Comparison of ENCODE assay signal across 1 cellular context in genomic region chr20:63230800-63231268, GRCh38.
A peak's percentile ranks its signal among the peaks of the same experiment; 100 is the strongest.
TF ChIP-seq lines count a peak whose summit lies in the region.

No MANE protein-coding gene starts in this region.

TF ChIP-seq in HepG2, 621 proteins besides CTCF, POLR2A, EP300 and RAD21 (continued from another document and continues in another):
- no peak for TF ChIP-seq AKNA (CRISPR knock-in tag; IDR thresholded peaks at IDR 0.05; ENCODE audit: borderline replicate concordance)
- peak; percentile 57 for TF ChIP-seq YY1 (IDR thresholded peaks at IDR 0.05; ENCODE audit: insufficient read depth, insufficient replicate concordance, low read depth, low read length)
- 0 out of 2 replicates have a peak, but pooled peaks have one; percentile 11 for TF ChIP-seq ATAD3A (CRISPR knock-in tag; IDR thresholded peaks at IDR 0.05)
- TF ChIP-seq ARID4A (CRISPR knock-in tag; IDR thresholded peaks at IDR 0.05; ENCODE audit: borderline replicate concordance) = no peak
- TF ChIP-seq RELA (CRISPR knock-in tag; IDR thresholded peaks at IDR 0.05) = no peak
- no peak for TF ChIP-seq ZFP36L2 (CRISPR knock-in tag; IDR thresholded peaks at IDR 0.05)
- TF ChIP-seq TARDBP (CRISPR knock-in tag; IDR thresholded peaks at IDR 0.05) = no peak
- TF ChIP-seq ZBTB1 (CRISPR knock-in tag; IDR thresholded peaks at IDR 0.05; ENCODE audit: borderline replicate concordance) = no peak
- TF ChIP-seq ZKSCAN8 (CRISPR knock-in tag; IDR thresholded peaks at IDR 0.05; ENCODE audit: borderline replicate concordance) = no peak
- peak; percentile 13; the same call in 1 of the 2 replicates for TF ChIP-seq ZNF83 (CRISPR knock-in tag; IDR thresholded peaks at IDR 0.05; ENCODE audit: borderline replicate concordance)
- TF ChIP-seq, protein P1, sequence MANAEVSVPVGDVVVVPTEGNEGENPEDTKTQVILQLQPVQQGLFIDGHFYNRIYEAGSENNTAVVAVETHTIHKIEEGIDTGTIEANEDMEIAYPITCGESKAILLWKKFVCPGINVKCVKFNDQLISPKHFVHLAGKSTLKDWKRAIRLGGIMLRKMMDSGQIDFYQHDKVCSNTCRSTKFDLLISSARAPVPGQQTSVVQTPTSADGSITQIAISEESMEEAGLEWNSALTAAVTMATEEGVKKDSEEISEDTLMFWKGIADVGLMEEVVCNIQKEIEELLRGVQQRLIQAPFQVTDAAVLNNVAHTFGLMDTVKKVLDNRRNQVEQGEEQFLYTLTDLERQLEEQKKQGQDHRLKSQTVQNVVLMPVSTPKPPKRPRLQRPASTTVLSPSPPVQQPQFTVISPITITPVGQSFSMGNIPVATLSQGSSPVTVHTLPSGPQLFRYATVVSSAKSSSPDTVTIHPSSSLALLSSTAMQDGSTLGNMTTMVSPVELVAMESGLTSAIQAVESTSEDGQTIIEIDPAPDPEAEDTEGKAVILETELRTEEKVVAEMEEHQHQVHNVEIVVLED (CRISPR knock-in tag; IDR thresholded peaks at IDR 0.05; ENCODE audit: borderline replicate concordance) = no peak
- no peak for TF ChIP-seq ZBTB3 (CRISPR knock-in tag; IDR thresholded peaks at IDR 0.05; ENCODE audit: borderline replicate concordance, low read depth)
- no peak for TF ChIP-seq ZNF292 (CRISPR knock-in tag; IDR thresholded peaks at IDR 0.05; ENCODE audit: borderline replicate concordance, low read depth)
- TF ChIP-seq POLR2AphosphoS2 (IDR thresholded peaks at IDR 0.05; ENCODE audit: low read depth, low read length) = no peak
- TF ChIP-seq SP140L (CRISPR knock-in tag; IDR thresholded peaks at IDR 0.05; ENCODE audit: borderline replicate concordance) = no peak
- TF ChIP-seq ZNF777 (CRISPR knock-in tag; IDR thresholded peaks at IDR 0.05) = no peak
- TF ChIP-seq ZNF496 (CRISPR knock-in tag; IDR thresholded peaks at IDR 0.05; ENCODE audit: insufficient replicate concordance) = no peak
- TF ChIP-seq, protein P2, sequence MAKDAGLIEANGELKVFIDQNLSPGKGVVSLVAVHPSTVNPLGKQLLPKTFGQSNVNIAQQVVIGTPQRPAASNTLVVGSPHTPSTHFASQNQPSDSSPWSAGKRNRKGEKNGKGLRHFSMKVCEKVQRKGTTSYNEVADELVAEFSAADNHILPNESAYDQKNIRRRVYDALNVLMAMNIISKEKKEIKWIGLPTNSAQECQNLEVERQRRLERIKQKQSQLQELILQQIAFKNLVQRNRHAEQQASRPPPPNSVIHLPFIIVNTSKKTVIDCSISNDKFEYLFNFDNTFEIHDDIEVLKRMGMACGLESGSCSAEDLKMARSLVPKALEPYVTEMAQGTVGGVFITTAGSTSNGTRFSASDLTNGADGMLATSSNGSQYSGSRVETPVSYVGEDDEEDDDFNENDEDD (CRISPR knock-in tag; IDR thresholded peaks at IDR 0.05; ENCODE audit: borderline replicate concordance) = no peak
- no peak for TF ChIP-seq ZNF282 (IDR thresholded peaks at IDR 0.05; ENCODE audit: partially characterized antibody)
- peak; percentile 35; the same call in 1 of the 2 replicates for TF ChIP-seq ZNF574 (CRISPR knock-in tag; IDR thresholded peaks at IDR 0.05)
- TF ChIP-seq ZNF556 (CRISPR knock-in tag; IDR thresholded peaks at IDR 0.05; ENCODE audit: borderline replicate concordance) = no peak; the same call in 1 of the 2 replicates
- no peak for TF ChIP-seq FOXK2 (IDR thresholded peaks at IDR 0.05)
- TF ChIP-seq ZNF646 (CRISPR knock-in tag; IDR thresholded peaks at IDR 0.05) = no peak
- TF ChIP-seq ZNF441 (CRISPR knock-in tag; IDR thresholded peaks at IDR 0.05; ENCODE audit: borderline replicate concordance) = no peak
- TF ChIP-seq TCF7L2 (IDR thresholded peaks at IDR 0.05; ENCODE audit: low read depth, low read length) = no peak
- no peak; the same call in 1 of the 2 replicates for TF ChIP-seq HES4 (CRISPR knock-in tag; IDR thresholded peaks at IDR 0.05; ENCODE audit: borderline replicate concordance)
- no peak for TF ChIP-seq ZNF607 (CRISPR knock-in tag; IDR thresholded peaks at IDR 0.05; ENCODE audit: borderline replicate concordance)
- no peak for TF ChIP-seq ZMYM4 (CRISPR knock-in tag; IDR thresholded peaks at IDR 0.05)
- no peak for TF ChIP-seq CHD4 (IDR thresholded peaks at IDR 0.05; ENCODE audit: borderline replicate concordance, low read length)
- no peak for TF ChIP-seq SNAI1 (CRISPR knock-in tag; IDR thresholded peaks at IDR 0.05; ENCODE audit: borderline replicate concordance)
- no peak for TF ChIP-seq NFRKB (IDR thresholded peaks at IDR 0.05)
- TF ChIP-seq TIGD3 (CRISPR knock-in tag; IDR thresholded peaks at IDR 0.05; ENCODE audit: borderline replicate concordance) = no peak
- no peak for TF ChIP-seq ELF1 (CRISPR knock-in tag; IDR thresholded peaks at IDR 0.05)
